ENCODE assay signal across 13 cellular contexts in the genomic region with DNA sequence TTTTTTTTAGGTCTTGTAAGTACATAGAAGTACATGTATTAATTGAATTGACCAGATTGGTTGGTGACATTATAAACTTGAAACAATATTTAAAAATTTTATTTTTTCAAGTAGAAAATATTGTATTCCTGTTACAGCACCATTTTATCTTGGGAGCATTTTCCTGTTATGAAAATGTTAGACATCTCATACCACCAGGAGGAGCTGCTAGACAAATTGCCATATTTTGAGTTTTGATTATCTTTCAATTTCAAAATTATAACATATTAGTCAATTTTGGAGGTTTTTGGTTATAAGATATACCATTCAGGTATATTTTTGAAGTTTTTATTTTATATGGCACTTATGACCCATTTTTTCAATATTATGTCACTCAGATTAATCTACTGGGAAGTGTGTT.
DNase-seq lines count a peak whose midpoint lies in the region; ATAC-seq and TF ChIP-seq lines count a peak whose summit lies in the region.
"Had no signal": no experiment of that assay in that cellular context is flagged by ENCODE, and none has a peak within 500 bp of the region (broad histone marks: within the 10 kb centered on the region; RNA-seq: fewer than 3 reads in every experiment).

No MANE protein-coding gene starts in this region.

- H3K27ac ChIP-seq in brain microvascular endothelial cell (no peak overlapping the region), liver (ENCODE audit: low read depth in 1 of 2, low read length in 2 of 2) (no peak overlapping the region), body of pancreas (no peak overlapping the region)
- H3K27ac ChIP-seq: neutrophil, vagina had no signal

- H3K9me3 ChIP-seq in liver (ENCODE audit: control insufficient read depth in 4 of 4, low read length in 3 of 4) (no peaks in the 10 kb centered on the region), body of pancreas (peaks cover 0 to 8% (median 0%) of the 10 kb centered on the region in 3 donors)
- H3K9me3 ChIP-seq: HAP-1, neutrophil, vagina had no signal

- H3K27me3 ChIP-seq in brain microvascular endothelial cell (replicated peaks) (no peaks in the 10 kb centered on the region), liver (ENCODE audit: control insufficient read depth in 4 of 4, insufficient read depth in 4 of 4, low read length in 3 of 4) (no peaks in the 10 kb centered on the region), body of pancreas (no peaks in the 10 kb centered on the region)
- H3K27me3 ChIP-seq: neutrophil, vagina had no signal

- TF ChIP-seq POLR2A in body of pancreas (IDR thresholded peaks at IDR 0.05), result no peak

- TF ChIP-seq RAD21 in liver (IDR thresholded peaks at IDR 0.05), result peak; percentile 49 to 76

- H3K9ac ChIP-seq in liver (ENCODE audit: low read depth in 1 of 2, low read length in 2 of 2), result no peak overlapping the region

- H3K4me3 ChIP-seq in AG09309 (ENCODE audit: control insufficient read depth, low read depth, low read length), result no peak overlapping the region
- H3K4me3 ChIP-seq in brain microvascular endothelial cell (ENCODE audit: low read depth, low read length), result no peak overlapping the region
- H3K4me3 ChIP-seq in liver (ENCODE audit: low read depth in 1 of 3, low read length in 3 of 3), result no peak overlapping the region
- no peak overlapping the region for H3K4me3 ChIP-seq in body of pancreas
- H3K4me3 ChIP-seq: HAP-1, vagina had no signal

- ATAC-seq in body of pancreas (no peak), esophagus mucosa (no peak)
- ATAC-seq: left cardiac atrium had no signal

- H3K4me1 ChIP-seq in liver (ENCODE audit: control insufficient read depth in 4 of 4, insufficient read depth in 4 of 4, low read length in 3 of 4) (peaks cover 0 to 6% (median 0%) of the 10 kb centered on the region in 4 donors), body of pancreas (no peaks in the 10 kb centered on the region)
- H3K4me1 ChIP-seq: vagina had no signal

- TF ChIP-seq CTCF in AG09309 (IDR thresholded peaks at IDR 0.05; ENCODE audit: control insufficient read depth, insufficient read depth, low read depth, low read length, missing control alignments) (peak; percentile 44), brain microvascular endothelial cell (IDR thresholded peaks at IDR 0.05; ENCODE audit: low read depth, low read length, missing control alignments) (peak; percentile 45), liver (IDR thresholded peaks at IDR 0.05; ENCODE audit: low read depth, low read length, missing input control) (peak; percentile 22), body of pancreas (IDR thresholded peaks at IDR 0.05) (peak in 1 of 7 experiments; percentile 35)

- intact Hi-C loops in body of pancreas (cut with DNase I), result no loop called here

- DNase-seq in AG09309 (ENCODE audit: low read depth), result no peak
- DNase-seq in HT-29 (ENCODE audit: low spot score), result peak; percentile 21
- DNase-seq in brain microvascular endothelial cell, result no peak
- no peak for DNase-seq in body of pancreas
- no peak for DNase-seq in EL
- DNase-seq in NCI-H187 (lab: John Stamatoyannopoulos, UW), result no peak
- DNase-seq: activated CD8-positive, alpha-beta memory T cell treated with anti-CD3 and anti-CD28 coated beads, Interleukin-2, amount 50 U/mL, for 48 hours; left cardiac atrium had no signal

- in situ Hi-C loops in brain microvascular endothelial cell (cut with HindIII; ENCODE audit: low pct_ligation_motif_present, low sequenced_read_pairs), result no loop called here

- no peaks in the 10 kb centered on the region for H3K36me3 ChIP-seq in brain microvascular endothelial cell (replicated peaks)
- no peaks in the 10 kb centered on the region for H3K36me3 ChIP-seq in liver (ENCODE audit: control insufficient read depth in 4 of 4, insufficient read depth in 3 of 4, low read depth in 1 of 4, low read length in 3 of 4)
- no peaks in the 10 kb centered on the region for H3K36me3 ChIP-seq in body of pancreas (replicated peaks in 1 of 2; ENCODE audit: insufficient read depth in 1 of 2, low read depth in 2 of 2)
- H3K36me3 ChIP-seq: HAP-1, neutrophil, vagina had no signal

TF ChIP-seq in liver, 16 proteins besides CTCF, POLR2A, EP300 and RAD21:
- TF ChIP-seq, protein P1, sequence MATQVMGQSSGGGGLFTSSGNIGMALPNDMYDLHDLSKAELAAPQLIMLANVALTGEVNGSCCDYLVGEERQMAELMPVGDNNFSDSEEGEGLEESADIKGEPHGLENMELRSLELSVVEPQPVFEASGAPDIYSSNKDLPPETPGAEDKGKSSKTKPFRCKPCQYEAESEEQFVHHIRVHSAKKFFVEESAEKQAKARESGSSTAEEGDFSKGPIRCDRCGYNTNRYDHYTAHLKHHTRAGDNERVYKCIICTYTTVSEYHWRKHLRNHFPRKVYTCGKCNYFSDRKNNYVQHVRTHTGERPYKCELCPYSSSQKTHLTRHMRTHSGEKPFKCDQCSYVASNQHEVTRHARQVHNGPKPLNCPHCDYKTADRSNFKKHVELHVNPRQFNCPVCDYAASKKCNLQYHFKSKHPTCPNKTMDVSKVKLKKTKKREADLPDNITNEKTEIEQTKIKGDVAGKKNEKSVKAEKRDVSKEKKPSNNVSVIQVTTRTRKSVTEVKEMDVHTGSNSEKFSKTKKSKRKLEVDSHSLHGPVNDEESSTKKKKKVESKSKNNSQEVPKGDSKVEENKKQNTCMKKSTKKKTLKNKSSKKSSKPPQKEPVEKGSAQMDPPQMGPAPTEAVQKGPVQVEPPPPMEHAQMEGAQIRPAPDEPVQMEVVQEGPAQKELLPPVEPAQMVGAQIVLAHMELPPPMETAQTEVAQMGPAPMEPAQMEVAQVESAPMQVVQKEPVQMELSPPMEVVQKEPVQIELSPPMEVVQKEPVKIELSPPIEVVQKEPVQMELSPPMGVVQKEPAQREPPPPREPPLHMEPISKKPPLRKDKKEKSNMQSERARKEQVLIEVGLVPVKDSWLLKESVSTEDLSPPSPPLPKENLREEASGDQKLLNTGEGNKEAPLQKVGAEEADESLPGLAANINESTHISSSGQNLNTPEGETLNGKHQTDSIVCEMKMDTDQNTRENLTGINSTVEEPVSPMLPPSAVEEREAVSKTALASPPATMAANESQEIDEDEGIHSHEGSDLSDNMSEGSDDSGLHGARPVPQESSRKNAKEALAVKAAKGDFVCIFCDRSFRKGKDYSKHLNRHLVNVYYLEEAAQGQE (IDR thresholded peaks at IDR 0.05), result no peak
TF ChIP-seq in liver: peak in this region for 0.
